ENCODE assay signal across 7 cellular contexts in the genomic region with DNA sequence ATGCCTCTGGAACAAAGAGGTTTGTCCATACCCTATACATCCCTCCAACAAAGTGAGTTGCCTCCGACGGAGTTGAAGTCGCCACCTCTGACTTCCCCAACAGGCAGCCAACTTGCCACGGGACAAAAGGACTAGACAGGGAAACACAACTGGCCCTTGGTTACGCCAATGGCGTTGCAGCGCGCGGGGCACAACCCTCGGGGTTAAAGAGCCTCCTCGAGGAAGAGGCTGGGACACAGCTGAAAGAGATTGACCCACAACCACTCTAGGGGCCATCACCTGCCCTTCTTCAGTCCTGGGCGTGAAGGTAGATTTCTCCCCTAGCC. TPM values are rescaled to one million over a fixed set of nuclear protein-coding genes. Genes with fewer than 3 reads are reported as not detected.
DNase-seq lines count a peak whose midpoint lies in the region; ATAC-seq lines count a peak whose summit lies in the region.

No MANE protein-coding gene starts in this region.

- H3K4me3 ChIP-seq in ectodermal cell (ENCODE audit: insufficient read depth, low read depth, low read length) (peak overlapping the region; percentile 99), mesendoderm (ENCODE audit: low read length) (peak overlapping the region; percentile 93)

- H2BK5ac ChIP-seq in mesendoderm (ENCODE audit: low read length): peak overlapping the region; percentile 89

- in situ Hi-C loops in SK-MEL-5 (cut with HindIII; ENCODE audit: low pct_unique_long_range_greater_than_20kb, low sequenced_read_pairs): no loop called here

- peak; percentile 81 for DNase-seq in SK-MEL-5 (ENCODE audit: low read depth, low spot score)
- DNase-seq in mesendoderm: peak; percentile 76
- DNase-seq in ureter (ENCODE audit: low spot score): peak; percentile 70

- peak overlapping the region; percentile 72 for H4K5ac ChIP-seq in mesendoderm (ENCODE audit: low read length)

- H3K4ac ChIP-seq in mesendoderm (ENCODE audit: low read depth, low read length): peak overlapping the region; percentile 28

- peak overlapping the region; percentile 15 for H3K18ac ChIP-seq in mesendoderm (ENCODE audit: low read length)

- H3K27ac ChIP-seq in ectodermal cell (ENCODE audit: insufficient read depth, low read depth, low read length, poor library complexity, severe bottlenecking): peak overlapping the region; percentile 91
- H3K27ac ChIP-seq in mesendoderm (ENCODE audit: low read depth, low read length): peak overlapping the region; percentile 100

- peak overlapping the region; percentile 82 for H3K9ac ChIP-seq in ES-I3 (ENCODE audit: low read depth, low read length)
- peak overlapping the region; percentile 98 for H3K9ac ChIP-seq in mesendoderm (ENCODE audit: low read length)

- H3K79me1 ChIP-seq in mesendoderm (ENCODE audit: low read length): peaks cover 7% of the 10 kb centered on the region

- H3K23ac ChIP-seq in mesendoderm (ENCODE audit: low read length): no peak overlapping the region

- H3K27me3 ChIP-seq in ectodermal cell (ENCODE audit: control insufficient read depth, insufficient read depth, low read length, poor library complexity, severe bottlenecking) (no peaks in the 10 kb centered on the region), mesendoderm (ENCODE audit: insufficient read depth, low read length, poor library complexity) (no peaks in the 10 kb centered on the region)

- 0% methylated on average over 12 of the region's 12 CpGs for WGBS in ectodermal cell, 2 experiments
- no CpG with 5 or more reads among the region's 12 CpGs for WGBS in mesendoderm (ENCODE audit: extremely low coverage, insufficient coverage, low lambda C conversion rate)

- peaks cover 17% of the 10 kb centered on the region; the same call in 1 of the 2 replicates for H3K4me1 ChIP-seq in ES-I3 (ENCODE audit: insufficient read depth, low read length)
- H3K4me1 ChIP-seq in ectodermal cell (ENCODE audit: control insufficient read depth, insufficient read depth, low read length): peaks cover 4% of the 10 kb centered on the region
- H3K4me1 ChIP-seq in mesendoderm (ENCODE audit: control insufficient read depth, low read depth, low read length): no peaks in the 10 kb centered on the region

- H2AK5ac ChIP-seq in mesendoderm (ENCODE audit: low read length): no peak overlapping the region

- H3K79me2 ChIP-seq in mesendoderm (ENCODE audit: control insufficient read depth, insufficient read depth, low read length): peaks cover 40% of the 10 kb centered on the region

- ATAC-seq in GM21367 (IDR thresholded peaks at IDR 0.05; ENCODE audit: unreplicated experiment) (peak; percentile 29), HG03575 (IDR thresholded peaks at IDR 0.05; ENCODE audit: extremely low read depth, insufficient number of reproducible peaks, low FRiP score, unreplicated experiment) (peak; percentile 8)

- H3K4me2 ChIP-seq in mesendoderm (ENCODE audit: low read length): peak overlapping the region; percentile 60

- no peak overlapping the region for H4K8ac ChIP-seq in mesendoderm (ENCODE audit: low read depth, low read length)

- H3K9me3 ChIP-seq in ES-I3 (ENCODE audit: control insufficient read depth, insufficient read depth, low read length) (no peaks in the 10 kb centered on the region), ectodermal cell (ENCODE audit: control insufficient read depth, low read length) (no peaks in the 10 kb centered on the region)

- peak overlapping the region; percentile 22 for H2BK120ac ChIP-seq in mesendoderm (ENCODE audit: low read depth, low read length)

- no peak overlapping the region for H2BK15ac ChIP-seq in mesendoderm (replicated peaks; ENCODE audit: low read depth)

- peak overlapping the region; percentile 98 for H3K56ac ChIP-seq in mesendoderm (ENCODE audit: low read length)

- H3K36me3 ChIP-seq in ES-I3 (ENCODE audit: insufficient read depth, low read length): no peaks in the 10 kb centered on the region
- peaks cover 6% of the 10 kb centered on the region for H3K36me3 ChIP-seq in ectodermal cell (ENCODE audit: control insufficient read depth, insufficient read depth, low read length)
- no peaks in the 10 kb centered on the region for H3K36me3 ChIP-seq in mesendoderm (ENCODE audit: control insufficient read depth, insufficient read depth, low read length)

RNA-seq across cellular contexts. Expression of gene GTF3C2, which starts 0.5 kb away (rescaled TPM):
- 99.9 and 100.0 TPM in 2 replicates for total RNA-seq in SK-MEL-5 (2014; rRNA removed; shearing (Covaris generic))
- polyA plus RNA-seq in SK-MEL-5 (2015; cell fraction: cytosol; rRNA removed): 77.6 and 90.1 TPM in 2 replicates
- polyA plus RNA-seq in SK-MEL-5 (2015; cell fraction: nucleus; rRNA removed): 236 and 284 TPM in 2 replicates
- polyA plus RNA-seq in ectodermal cell (2013, experiment 1 of 4): 115 TPM
- polyA plus RNA-seq in ectodermal cell (2013, experiment 2 of 4): 115 TPM
- 78.5 TPM for polyA plus RNA-seq in ectodermal cell (2013, experiment 3 of 4)
- polyA plus RNA-seq in ectodermal cell (2013, experiment 4 of 4): 97.4 TPM
- polyA plus RNA-seq in mesendoderm (2013, experiment 1 of 2): 75.2 TPM
- 68.8 TPM for polyA plus RNA-seq in mesendoderm (2013, experiment 2 of 2)
- total RNA-seq in ureter: 109 TPM

RNA-seq across cellular contexts. Expression of gene EIF2B4, which starts 14.1 kb away (rescaled TPM):
- 32.8 and 36.9 TPM in 2 replicates for total RNA-seq in SK-MEL-5 (2014; rRNA removed; shearing (Covaris generic))
- 24.1 and 24.7 TPM in 2 replicates for polyA plus RNA-seq in SK-MEL-5 (2015; cell fraction: cytosol; rRNA removed)
- polyA plus RNA-seq in SK-MEL-5 (2015; cell fraction: nucleus; rRNA removed): 114 and 117 TPM in 2 replicates
- 64.2 TPM for polyA plus RNA-seq in ectodermal cell (2013, experiment 1 of 4)
- 65.0 TPM for polyA plus RNA-seq in ectodermal cell (2013, experiment 2 of 4)
- polyA plus RNA-seq in ectodermal cell (2013, experiment 3 of 4): 51.2 TPM
- polyA plus RNA-seq in ectodermal cell (2013, experiment 4 of 4): 60.3 TPM
- polyA plus RNA-seq in mesendoderm (2013, experiment 1 of 2): 44.6 TPM
- 45.3 TPM for polyA plus RNA-seq in mesendoderm (2013, experiment 2 of 2)
- total RNA-seq in ureter: 37.8 TPM

RNA-seq across cellular contexts. Expression of gene SNX17, which starts 14.4 kb away (rescaled TPM):
- total RNA-seq in SK-MEL-5 (2014; rRNA removed; shearing (Covaris generic)): 229 and 234 TPM in 2 replicates
- polyA plus RNA-seq in SK-MEL-5 (2015; cell fraction: cytosol; rRNA removed): 183 and 218 TPM in 2 replicates
- polyA plus RNA-seq in SK-MEL-5 (2015; cell fraction: nucleus; rRNA removed): 154 and 181 TPM in 2 replicates
- polyA plus RNA-seq in ectodermal cell (2013, experiment 1 of 4): 83.8 TPM
- 92.4 TPM for polyA plus RNA-seq in ectodermal cell (2013, experiment 2 of 4)
- 65.9 TPM for polyA plus RNA-seq in ectodermal cell (2013, experiment 3 of 4)
- polyA plus RNA-seq in ectodermal cell (2013, experiment 4 of 4): 75.7 TPM
- 26.0 TPM for polyA plus RNA-seq in mesendoderm (2013, experiment 1 of 2)
- polyA plus RNA-seq in mesendoderm (2013, experiment 2 of 2): 24.0 TPM
- 102 TPM for total RNA-seq in ureter

RNA-seq across cellular contexts. Expression of gene ZNF513, which starts 24.5 kb away (rescaled TPM):
- total RNA-seq in SK-MEL-5 (2014; rRNA removed; shearing (Covaris generic)): 9.3 and 10.1 TPM in 2 replicates
- polyA plus RNA-seq in SK-MEL-5 (2015; cell fraction: cytosol; rRNA removed): 19.8 and 21.5 TPM in 2 replicates
- polyA plus RNA-seq in SK-MEL-5 (2015; cell fraction: nucleus; rRNA removed): 43.7 and 57.1 TPM in 2 replicates
- polyA plus RNA-seq in ectodermal cell (2013, experiment 1 of 4): 30.7 TPM
- 34.7 TPM for polyA plus RNA-seq in ectodermal cell (2013, experiment 2 of 4)
- 27.8 TPM for polyA plus RNA-seq in ectodermal cell (2013, experiment 3 of 4)
- 30.9 TPM for polyA plus RNA-seq in ectodermal cell (2013, experiment 4 of 4)
- 12.7 TPM for polyA plus RNA-seq in mesendoderm (2013, experiment 1 of 2)
- 11.8 TPM for polyA plus RNA-seq in mesendoderm (2013, experiment 2 of 2)
- total RNA-seq in ureter: 39.3 TPM

RNA-seq across cellular contexts. Expression of gene MPV17, which starts 33.1 kb away (rescaled TPM):
- total RNA-seq in SK-MEL-5 (2014; rRNA removed; shearing (Covaris generic)): 268 and 286 TPM in 2 replicates
- 174 and 219 TPM in 2 replicates for polyA plus RNA-seq in SK-MEL-5 (2015; cell fraction: cytosol; rRNA removed)
- polyA plus RNA-seq in SK-MEL-5 (2015; cell fraction: nucleus; rRNA removed): 292 and 359 TPM in 2 replicates
- 70.7 TPM for polyA plus RNA-seq in ectodermal cell (2013, experiment 1 of 4)
- polyA plus RNA-seq in ectodermal cell (2013, experiment 2 of 4): 74.9 TPM
- polyA plus RNA-seq in ectodermal cell (2013, experiment 3 of 4): 81.0 TPM
- polyA plus RNA-seq in ectodermal cell (2013, experiment 4 of 4): 83.5 TPM
- 84.5 TPM for polyA plus RNA-seq in mesendoderm (2013, experiment 1 of 2)
- 84.1 TPM for polyA plus RNA-seq in mesendoderm (2013, experiment 2 of 2)
- total RNA-seq in ureter: 77.1 TPM

Comparison
In these comparisons a context has a peak if more than half of its experiments do, and no peak if none do; other contexts are left out.
1. Peak in every context shown above with its lines: DNase-seq, ATAC-seq, H3K4me3 ChIP-seq and H3K27ac ChIP-seq.